In genomic region chr1:85629532-85629920, GRCh38 we compare ENCODE assay signal across 1 cellular context.
A peak's percentile ranks its signal among the peaks of the same experiment; 100 is the strongest.
TF ChIP-seq lines count a peak whose summit lies in the region.

No MANE protein-coding gene starts in this region.

TF ChIP-seq in HepG2, 621 proteins besides CTCF, POLR2A, EP300 and RAD21 (continued from another document and continues in another):
- TF ChIP-seq, protein P1, sequence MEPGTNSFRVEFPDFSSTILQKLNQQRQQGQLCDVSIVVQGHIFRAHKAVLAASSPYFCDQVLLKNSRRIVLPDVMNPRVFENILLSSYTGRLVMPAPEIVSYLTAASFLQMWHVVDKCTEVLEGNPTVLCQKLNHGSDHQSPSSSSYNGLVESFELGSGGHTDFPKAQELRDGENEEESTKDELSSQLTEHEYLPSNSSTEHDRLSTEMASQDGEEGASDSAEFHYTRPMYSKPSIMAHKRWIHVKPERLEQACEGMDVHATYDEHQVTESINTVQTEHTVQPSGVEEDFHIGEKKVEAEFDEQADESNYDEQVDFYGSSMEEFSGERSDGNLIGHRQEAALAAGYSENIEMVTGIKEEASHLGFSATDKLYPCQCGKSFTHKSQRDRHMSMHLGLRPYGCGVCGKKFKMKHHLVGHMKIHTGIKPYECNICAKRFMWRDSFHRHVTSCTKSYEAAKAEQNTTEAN (CRISPR knock-in tag; conservative IDR thresholded peaks at IDR 0.05) = peak; percentile 75; the same call in 1 of the 2 replicates
- TF ChIP-seq FOXP4 (CRISPR knock-in tag; IDR thresholded peaks at IDR 0.05) = peak; percentile 94
- TF ChIP-seq ZSCAN29 (CRISPR knock-in tag; conservative IDR thresholded peaks at IDR 0.05) = no peak
- peak; percentile 44; the same call in 1 of the 2 replicates for TF ChIP-seq CREB1 (IDR thresholded peaks at IDR 0.05)
- no peak for TF ChIP-seq CREB1 (CRISPR knock-in tag; IDR thresholded peaks at IDR 0.05)
- TF ChIP-seq ZNF816 (CRISPR knock-in tag; IDR thresholded peaks at IDR 0.05; ENCODE audit: borderline replicate concordance) = no peak
- TF ChIP-seq, protein P2, sequence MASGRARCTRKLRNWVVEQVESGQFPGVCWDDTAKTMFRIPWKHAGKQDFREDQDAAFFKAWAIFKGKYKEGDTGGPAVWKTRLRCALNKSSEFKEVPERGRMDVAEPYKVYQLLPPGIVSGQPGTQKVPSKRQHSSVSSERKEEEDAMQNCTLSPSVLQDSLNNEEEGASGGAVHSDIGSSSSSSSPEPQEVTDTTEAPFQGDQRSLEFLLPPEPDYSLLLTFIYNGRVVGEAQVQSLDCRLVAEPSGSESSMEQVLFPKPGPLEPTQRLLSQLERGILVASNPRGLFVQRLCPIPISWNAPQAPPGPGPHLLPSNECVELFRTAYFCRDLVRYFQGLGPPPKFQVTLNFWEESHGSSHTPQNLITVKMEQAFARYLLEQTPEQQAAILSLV (CRISPR knock-in tag; IDR thresholded peaks at IDR 0.05; ENCODE audit: borderline replicate concordance) = no peak
- no peak for TF ChIP-seq ZNF737 (CRISPR knock-in tag; IDR thresholded peaks at IDR 0.05; ENCODE audit: borderline replicate concordance)
- no peak for TF ChIP-seq TAF15 (IDR thresholded peaks at IDR 0.05; ENCODE audit: low read depth, low read length, poor library complexity, severe bottlenecking)
- TF ChIP-seq ARID5B (CRISPR knock-in tag; IDR thresholded peaks at IDR 0.05) = peak; percentile 56
- TF ChIP-seq HDAC1 (CRISPR knock-in tag; IDR thresholded peaks at IDR 0.05) = no peak
- TF ChIP-seq, protein P3, sequence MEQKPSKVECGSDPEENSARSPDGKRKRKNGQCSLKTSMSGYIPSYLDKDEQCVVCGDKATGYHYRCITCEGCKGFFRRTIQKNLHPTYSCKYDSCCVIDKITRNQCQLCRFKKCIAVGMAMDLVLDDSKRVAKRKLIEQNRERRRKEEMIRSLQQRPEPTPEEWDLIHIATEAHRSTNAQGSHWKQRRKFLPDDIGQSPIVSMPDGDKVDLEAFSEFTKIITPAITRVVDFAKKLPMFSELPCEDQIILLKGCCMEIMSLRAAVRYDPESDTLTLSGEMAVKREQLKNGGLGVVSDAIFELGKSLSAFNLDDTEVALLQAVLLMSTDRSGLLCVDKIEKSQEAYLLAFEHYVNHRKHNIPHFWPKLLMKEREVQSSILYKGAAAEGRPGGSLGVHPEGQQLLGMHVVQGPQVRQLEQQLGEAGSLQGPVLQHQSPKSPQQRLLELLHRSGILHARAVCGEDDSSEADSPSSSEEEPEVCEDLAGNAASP (CRISPR knock-in tag; IDR thresholded peaks at IDR 0.05; ENCODE audit: borderline replicate concordance) = 0 out of 2 replicates have a peak, but pooled peaks have one; percentile 15
- no peak for TF ChIP-seq SIN3B (IDR thresholded peaks at IDR 0.05; ENCODE audit: low read length)
- TF ChIP-seq REL (CRISPR knock-in tag; conservative IDR thresholded peaks at IDR 0.05) = no peak
- TF ChIP-seq, protein P4, sequence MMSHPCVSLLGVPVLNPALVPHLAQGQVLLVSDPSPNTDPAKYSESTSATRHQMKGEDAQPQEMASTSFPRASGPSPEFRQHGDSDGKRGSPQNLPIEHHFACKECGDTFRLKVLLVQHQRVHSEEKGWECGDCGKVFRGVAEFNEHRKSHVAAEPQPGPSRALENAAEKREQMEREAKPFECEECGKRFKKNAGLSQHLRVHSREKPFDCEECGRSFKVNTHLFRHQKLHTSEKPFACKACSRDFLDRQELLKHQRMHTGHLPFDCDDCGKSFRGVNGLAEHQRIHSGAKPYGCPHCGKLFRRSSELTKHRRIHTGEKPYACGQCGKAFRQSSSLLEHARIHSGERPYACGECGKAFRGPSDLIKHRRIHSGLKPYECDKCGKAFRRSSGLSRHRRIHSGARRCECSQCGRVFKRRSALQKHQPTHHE (CRISPR knock-in tag; IDR thresholded peaks at IDR 0.05; ENCODE audit: borderline replicate concordance) = no peak
- TF ChIP-seq DNMT1 (CRISPR knock-in tag; IDR thresholded peaks at IDR 0.05) = no peak
- no peak for TF ChIP-seq ZNF800 (CRISPR knock-in tag; IDR thresholded peaks at IDR 0.05)
- no peak for TF ChIP-seq ZNF326 (CRISPR knock-in tag; IDR thresholded peaks at IDR 0.05; ENCODE audit: borderline replicate concordance)
- TF ChIP-seq FOXA3 (CRISPR knock-in tag; IDR thresholded peaks at IDR 0.05) = peak; percentile 59
- no peak for TF ChIP-seq JDP2 (CRISPR knock-in tag; IDR thresholded peaks at IDR 0.05; ENCODE audit: borderline replicate concordance)
- no peak for TF ChIP-seq ZNF367 (CRISPR knock-in tag; IDR thresholded peaks at IDR 0.05; ENCODE audit: borderline replicate concordance)
- TF ChIP-seq ZEB1 (IDR thresholded peaks at IDR 0.05; ENCODE audit: insufficient replicate concordance, low read depth) = no peak
- no peak for TF ChIP-seq POLR2G (IDR thresholded peaks at IDR 0.05; ENCODE audit: low read depth, low read length)
- TF ChIP-seq, protein P5, sequence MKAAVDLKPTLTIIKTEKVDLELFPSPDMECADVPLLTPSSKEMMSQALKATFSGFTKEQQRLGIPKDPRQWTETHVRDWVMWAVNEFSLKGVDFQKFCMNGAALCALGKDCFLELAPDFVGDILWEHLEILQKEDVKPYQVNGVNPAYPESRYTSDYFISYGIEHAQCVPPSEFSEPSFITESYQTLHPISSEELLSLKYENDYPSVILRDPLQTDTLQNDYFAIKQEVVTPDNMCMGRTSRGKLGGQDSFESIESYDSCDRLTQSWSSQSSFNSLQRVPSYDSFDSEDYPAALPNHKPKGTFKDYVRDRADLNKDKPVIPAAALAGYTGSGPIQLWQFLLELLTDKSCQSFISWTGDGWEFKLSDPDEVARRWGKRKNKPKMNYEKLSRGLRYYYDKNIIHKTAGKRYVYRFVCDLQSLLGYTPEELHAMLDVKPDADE (CRISPR knock-in tag; IDR thresholded peaks at IDR 0.05) = no peak
- TF ChIP-seq NCOR1 (IDR thresholded peaks at IDR 0.05; ENCODE audit: borderline replicate concordance, low read length) = peak; percentile 36; the same call in 1 of the 2 replicates
- 0 out of 2 replicates have a peak, but pooled peaks have one; percentile 30 for TF ChIP-seq CC2D1A (CRISPR knock-in tag; IDR thresholded peaks at IDR 0.05)
- TF ChIP-seq ZNF720 (CRISPR knock-in tag; IDR thresholded peaks at IDR 0.05) = no peak
- TF ChIP-seq, protein P6, sequence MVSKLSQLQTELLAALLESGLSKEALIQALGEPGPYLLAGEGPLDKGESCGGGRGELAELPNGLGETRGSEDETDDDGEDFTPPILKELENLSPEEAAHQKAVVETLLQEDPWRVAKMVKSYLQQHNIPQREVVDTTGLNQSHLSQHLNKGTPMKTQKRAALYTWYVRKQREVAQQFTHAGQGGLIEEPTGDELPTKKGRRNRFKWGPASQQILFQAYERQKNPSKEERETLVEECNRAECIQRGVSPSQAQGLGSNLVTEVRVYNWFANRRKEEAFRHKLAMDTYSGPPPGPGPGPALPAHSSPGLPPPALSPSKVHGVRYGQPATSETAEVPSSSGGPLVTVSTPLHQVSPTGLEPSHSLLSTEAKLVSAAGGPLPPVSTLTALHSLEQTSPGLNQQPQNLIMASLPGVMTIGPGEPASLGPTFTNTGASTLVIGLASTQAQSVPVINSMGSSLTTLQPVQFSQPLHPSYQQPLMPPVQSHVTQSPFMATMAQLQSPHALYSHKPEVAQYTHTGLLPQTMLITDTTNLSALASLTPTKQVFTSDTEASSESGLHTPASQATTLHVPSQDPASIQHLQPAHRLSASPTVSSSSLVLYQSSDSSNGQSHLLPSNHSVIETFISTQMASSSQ (IDR thresholded peaks at IDR 0.05; ENCODE audit: low read depth) = peak; percentile 88
- TF ChIP-seq, protein P6 (CRISPR knock-in tag; IDR thresholded peaks at IDR 0.05; ENCODE audit: borderline replicate concordance) = 0 out of 2 replicates have a peak, but pooled peaks have one; percentile 32
- no peak for TF ChIP-seq SRY (CRISPR knock-in tag; IDR thresholded peaks at IDR 0.05)
- TF ChIP-seq MAFF (IDR thresholded peaks at IDR 0.05; ENCODE audit: low read depth, low read length) = no peak
- TF ChIP-seq KLF9 (CRISPR knock-in tag; IDR thresholded peaks at IDR 0.05; ENCODE audit: low read depth) = no peak
- no peak for TF ChIP-seq BCLAF1 (IDR thresholded peaks at IDR 0.05)
- TF ChIP-seq DRAP1 (CRISPR knock-in tag; IDR thresholded peaks at IDR 0.05) = peak; percentile 40; the same call in 1 of the 2 replicates
